1 cellular context compared by ENCODE assay signal in the genomic region with DNA sequence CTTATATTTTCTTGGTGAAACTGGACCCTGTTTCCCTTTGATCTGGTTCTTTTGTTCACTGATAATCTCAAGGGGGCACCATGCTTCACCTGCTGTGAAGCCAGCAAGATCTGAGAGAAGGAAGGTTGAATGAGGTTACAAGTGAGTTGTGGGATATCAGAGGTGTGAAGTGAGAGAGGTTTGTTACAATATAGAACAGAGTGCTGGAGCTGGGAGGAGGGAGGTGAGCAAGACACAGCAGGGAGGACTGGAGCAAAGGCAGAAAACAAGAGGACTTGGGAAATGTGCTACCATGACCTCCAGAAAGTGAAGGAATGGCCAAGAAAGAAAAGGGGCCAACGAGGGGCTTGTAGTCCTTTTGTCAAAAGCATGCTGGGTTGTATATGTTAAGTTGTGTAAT.
TF ChIP-seq lines count a peak whose summit lies in the region.

No MANE protein-coding gene starts in this region.

TF ChIP-seq in GM12878, 131 proteins besides CTCF, POLR2A, EP300 and RAD21 (continued from another document):
- TF ChIP-seq, protein P1, sequence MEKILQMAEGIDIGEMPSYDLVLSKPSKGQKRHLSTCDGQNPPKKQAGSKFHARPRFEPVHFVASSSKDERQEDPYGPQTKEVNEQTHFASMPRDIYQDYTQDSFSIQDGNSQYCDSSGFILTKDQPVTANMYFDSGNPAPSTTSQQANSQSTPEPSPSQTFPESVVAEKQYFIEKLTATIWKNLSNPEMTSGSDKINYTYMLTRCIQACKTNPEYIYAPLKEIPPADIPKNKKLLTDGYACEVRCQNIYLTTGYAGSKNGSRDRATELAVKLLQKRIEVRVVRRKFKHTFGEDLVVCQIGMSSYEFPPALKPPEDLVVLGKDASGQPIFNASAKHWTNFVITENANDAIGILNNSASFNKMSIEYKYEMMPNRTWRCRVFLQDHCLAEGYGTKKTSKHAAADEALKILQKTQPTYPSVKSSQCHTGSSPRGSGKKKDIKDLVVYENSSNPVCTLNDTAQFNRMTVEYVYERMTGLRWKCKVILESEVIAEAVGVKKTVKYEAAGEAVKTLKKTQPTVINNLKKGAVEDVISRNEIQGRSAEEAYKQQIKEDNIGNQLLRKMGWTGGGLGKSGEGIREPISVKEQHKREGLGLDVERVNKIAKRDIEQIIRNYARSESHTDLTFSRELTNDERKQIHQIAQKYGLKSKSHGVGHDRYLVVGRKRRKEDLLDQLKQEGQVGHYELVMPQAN (conservative IDR thresholded peaks at IDR 0.05), result no peak
- TF ChIP-seq ZBED1 (IDR thresholded peaks at IDR 0.05; ENCODE audit: borderline replicate concordance) (no peak), FOXK2 (IDR thresholded peaks at IDR 0.05) (no peak), NR2F1 (conservative IDR thresholded peaks at IDR 0.05) (no peak), SPI1 (IDR thresholded peaks at IDR 0.05; ENCODE audit: borderline replicate concordance, insufficient read depth, low read depth, low read length) (no peak), RB1 (IDR thresholded peaks at IDR 0.05; ENCODE audit: borderline replicate concordance) (no peak), SUZ12 (IDR thresholded peaks at IDR 0.05; ENCODE audit: unreplicated experiment) (no peak), BMI1 (IDR thresholded peaks at IDR 0.05; ENCODE audit: borderline replicate concordance) (no peak), RAD51 (IDR thresholded peaks at IDR 0.05) (no peak), ZNF207 (IDR thresholded peaks at IDR 0.05; ENCODE audit: borderline replicate concordance) (no peak)
- TF ChIP-seq, protein P2, sequence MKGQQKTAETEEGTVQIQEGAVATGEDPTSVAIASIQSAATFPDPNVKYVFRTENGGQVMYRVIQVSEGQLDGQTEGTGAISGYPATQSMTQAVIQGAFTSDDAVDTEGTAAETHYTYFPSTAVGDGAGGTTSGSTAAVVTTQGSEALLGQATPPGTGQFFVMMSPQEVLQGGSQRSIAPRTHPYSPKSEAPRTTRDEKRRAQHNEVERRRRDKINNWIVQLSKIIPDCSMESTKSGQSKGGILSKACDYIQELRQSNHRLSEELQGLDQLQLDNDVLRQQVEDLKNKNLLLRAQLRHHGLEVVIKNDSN (IDR thresholded peaks at IDR 0.05; ENCODE audit: borderline replicate concordance, extremely low read length, insufficient read depth, low read depth, low read length), result no peak
